In genomic region chr22:24633243-24634023, GRCh38 we compare ENCODE assay signal across 8 cellular contexts. TPM values are rescaled to one million over a fixed set of nuclear protein-coding genes. Genes with fewer than 3 reads are reported as not detected.
DNase-seq lines count a peak whose midpoint lies in the region; ATAC-seq, FAIRE-seq and TF ChIP-seq lines count a peak whose summit lies in the region.
"Not testable (repeated sequence)": the region's sequence is repeated elsewhere in the genome, so short reads cannot be mapped to it uniquely, and the experiment has no call there.

No MANE protein-coding gene starts in this region.

- TF ChIP-seq CTCF in IMR-90 (conservative IDR thresholded peaks at IDR 0.05; ENCODE audit: low read depth, low read length); WTC11 (IDR thresholded peaks at IDR 0.05); astrocyte (IDR thresholded peaks at IDR 0.05; ENCODE audit: insufficient read depth, low read depth, low read length); left lung (IDR thresholded peaks at IDR 0.05); nephron progenitor cell (IDR thresholded peaks at IDR 0.05): not testable (repeated sequence)

- not testable (repeated sequence) for TF ChIP-seq POLR2A in IMR-90 (IDR thresholded peaks at IDR 0.05; ENCODE audit: low read depth, low read length); erythroblast (IDR thresholded peaks at IDR 0.05; ENCODE audit: low read length)

- POLR2A ChIA-PET in IMR-90 (lab: Charles Lee; ENCODE audit: unreplicated experiment); WTC11 (lab: Charles Lee): not testable (repeated sequence)

- not testable (repeated sequence) for H3K23ac ChIP-seq in IMR-90 (ENCODE audit: low read depth, low read length)

- H3K9me3 Mint-ChIP-seq in WTC11; astrocyte (ENCODE audit: unreplicated experiment); nephron progenitor cell; stimulated activated naive CD8-positive, alpha-beta T cell treated with anti-CD3 and anti-CD28 coated beads, Interleukin-15, amount 100 ng/mL, for 72 hours: not testable (repeated sequence)

- not testable (repeated sequence) for H3K18ac ChIP-seq in IMR-90 (ENCODE audit: low read depth, low read length)

- not testable (repeated sequence) for H3K14ac ChIP-seq in IMR-90 (replicated peaks; ENCODE audit: low read depth, low read length)

- not testable (repeated sequence) for H3K79me2 ChIP-seq in astrocyte (ENCODE audit: insufficient read depth, low read length)

- not testable (repeated sequence) for H3K4me3 Mint-ChIP-seq in WTC11; astrocyte (ENCODE audit: unreplicated experiment); stimulated activated naive CD8-positive, alpha-beta T cell treated with anti-CD3 and anti-CD28 coated beads, Interleukin-15, amount 100 ng/mL, for 72 hours
- peak overlapping the region; percentile 56 for H3K4me3 Mint-ChIP-seq in nephron progenitor cell

- not testable (repeated sequence) for H3K36me3 Mint-ChIP-seq in WTC11; astrocyte (ENCODE audit: low read depth, unreplicated experiment); nephron progenitor cell (ENCODE audit: low read depth)

- peaks cover 22 to 54% (median 43%) of the 10 kb centered on the region in 10 experiments for H3K4me1 ChIP-seq in BLaER1 treated with 17β-estradiol and CSF1 and Interleukin-3, amounts not matched to agents 10 nM and 100 nM
- H3K4me1 ChIP-seq in IMR-90 (ENCODE audit: control insufficient read depth, insufficient read depth, low read length): peaks cover 13% of the 10 kb centered on the region; the same call in 1 of the 2 replicates
- H3K4me1 ChIP-seq in astrocyte (ENCODE audit: insufficient read depth, low read length): not testable (repeated sequence)
- peaks cover 11 to 17% of the 10 kb centered on the region in 2 donors for H3K4me1 ChIP-seq in left lung

- not testable (repeated sequence) for TF ChIP-seq RAD21 in IMR-90 (IDR thresholded peaks at IDR 0.05; ENCODE audit: low read length)

- not testable (repeated sequence) for H3K9ac ChIP-seq in BLaER1 treated with 17β-estradiol and CSF1 and Interleukin-3, amounts not matched to agents 10 nM and 100 nM; IMR-90 (ENCODE audit: low read depth, low read length); astrocyte (ENCODE audit: low read length)

- in situ Hi-C loops in IMR-90 (cut with MboI; ENCODE audit: low sequenced_read_pairs): not testable (repeated sequence)

- not testable (repeated sequence) for H3K36me3 ChIP-seq in BLaER1 treated with 17β-estradiol and CSF1 and Interleukin-3, amounts not matched to agents 10 nM and 100 nM; IMR-90 (ENCODE audit: control insufficient read depth, insufficient read depth, low read length); astrocyte (ENCODE audit: insufficient read depth, low read length); left lung

- H3K27ac Mint-ChIP-seq in WTC11 (peak overlapping the region; percentile 82), nephron progenitor cell (peak overlapping the region; percentile 38)
- not testable (repeated sequence) for H3K27ac Mint-ChIP-seq in astrocyte (ENCODE audit: unreplicated experiment)
- peak overlapping the region; percentile 12 to 55 for H3K27ac Mint-ChIP-seq in stimulated activated naive CD8-positive, alpha-beta T cell treated with anti-CD3 and anti-CD28 coated beads, Interleukin-15, amount 100 ng/mL, for 72 hours

- FAIRE-seq in astrocyte (lab: Jason Lieb, UNC): not testable (repeated sequence)

- dilution Hi-C loops in IMR-90 (cut with HindIII; ENCODE audit: low sequenced_read_pairs, unreplicated experiment): not testable (repeated sequence)

- H3K56ac ChIP-seq in IMR-90 (ENCODE audit: extremely low read depth, insufficient read depth, low read length): not testable (repeated sequence)

- H2AFZ ChIP-seq in IMR-90 (replicated peaks; ENCODE audit: low read length, poor library complexity); astrocyte (ENCODE audit: low read depth, low read length): not testable (repeated sequence)

- H3K4me1 Mint-ChIP-seq in WTC11: peaks cover 34% of the 10 kb centered on the region
- peaks cover 24% of the 10 kb centered on the region for H3K4me1 Mint-ChIP-seq in astrocyte (ENCODE audit: low read depth, unreplicated experiment)
- H3K4me1 Mint-ChIP-seq in nephron progenitor cell: peaks cover 47% of the 10 kb centered on the region
- peaks cover 27% of the 10 kb centered on the region for H3K4me1 Mint-ChIP-seq in stimulated activated naive CD8-positive, alpha-beta T cell treated with anti-CD3 and anti-CD28 coated beads, Interleukin-15, amount 100 ng/mL, for 72 hours

- H3K79me1 ChIP-seq in IMR-90 (ENCODE audit: low read depth in 1 of 2, low read length in 2 of 2): not testable (repeated sequence)

- H2AK9ac ChIP-seq in IMR-90 (replicated peaks; ENCODE audit: low read depth, low read length, poor library complexity): not testable (repeated sequence)

- not testable (repeated sequence) for H2BK15ac ChIP-seq in IMR-90 (ENCODE audit: low read depth, low read length)

- peak overlapping the region; percentile 67 for H2BK5ac ChIP-seq in IMR-90 (ENCODE audit: low read depth, low read length, poor library complexity, severe bottlenecking)

- not testable (repeated sequence) for H3K4ac ChIP-seq in IMR-90 (ENCODE audit: low read depth, low read length)

- not testable (repeated sequence) for H4K20me1 ChIP-seq in BLaER1 treated with 17β-estradiol and CSF1 and Interleukin-3, amounts not matched to agents 10 nM and 100 nM; IMR-90 (ENCODE audit: insufficient read depth, low read length); astrocyte (ENCODE audit: insufficient read depth, low read length)

- H3K4me3 ChIP-seq in BLaER1 treated with 17β-estradiol and CSF1 and Interleukin-3, amounts not matched to agents 10 nM and 100 nM; IMR-90 (ENCODE audit: insufficient read depth, low read depth, low read length); astrocyte (ENCODE audit: insufficient read depth, low read depth, low read length): not testable (repeated sequence)
- H3K4me3 ChIP-seq in left lung: peak overlapping the region in 1 of 2 donors; percentile 7

- not testable (repeated sequence) for H4K8ac ChIP-seq in IMR-90 (ENCODE audit: low read depth in 2 of 2, low read length in 2 of 2)

- H3K27me3 ChIP-seq in BLaER1 treated with 17β-estradiol and CSF1 and Interleukin-3, amounts not matched to agents 10 nM and 100 nM; IMR-90 (ENCODE audit: control insufficient read depth, insufficient read depth, low read length); astrocyte (ENCODE audit: insufficient read depth, low read length); left lung: not testable (repeated sequence)

- not testable (repeated sequence) for BruUV-seq in IMR-90 (replicated peaks; lab: Mats Ljungman, UMichigan)

- WGBS in IMR-90 (ENCODE audit: extremely low coverage in 2 of 2, insufficient read length in 1 of 2), 2 experiments: 50% methylated on average over 2 of the region's 15 CpGs; no CpG with 5 or more reads in 1 of the 2 experiments

- not testable (repeated sequence) for H2BK120ac ChIP-seq in IMR-90 (ENCODE audit: low read depth, low read length)

- not testable (repeated sequence) for ATAC-seq in IMR-90 (ENCODE audit: low read depth); WTC11; stimulated activated naive CD8-positive, alpha-beta T cell treated with anti-CD3 and anti-CD28 coated beads, Interleukin-15, amount 100 ng/mL, for 72 hours
- ATAC-seq in left lung: peak; percentile 66

- peak overlapping the region; percentile 24 to 98 (median 84) for H3K4me2 ChIP-seq in BLaER1 treated with 17β-estradiol and CSF1 and Interleukin-3, amounts not matched to agents 10 nM and 100 nM
- H3K4me2 ChIP-seq in IMR-90 (ENCODE audit: low read depth, low read length); astrocyte (ENCODE audit: low read length): not testable (repeated sequence)

- not testable (repeated sequence) for DNase-seq in IMR-90; WTC11 (ENCODE audit: low spot score); left lung; nephron progenitor cell; stimulated activated naive CD8-positive, alpha-beta T cell treated with anti-CD3 and anti-CD28 coated beads, Interleukin-15, amount 100 ng/mL, for 72 hours
- DNase-seq in astrocyte (ENCODE audit: low read depth) (peak; percentile 10), erythroblast (lab: John Stamatoyannopoulos, UW) (peak; percentile 4 to 29)

- intact Hi-C loops in IMR-90 (cut with micrococcal nuclease); left lung (cut with DNase I): not testable (repeated sequence)

- not testable (repeated sequence) for H3K9me1 ChIP-seq in IMR-90 (ENCODE audit: insufficient read depth, low read length)

- not testable (repeated sequence) for H2BK20ac ChIP-seq in IMR-90 (ENCODE audit: low read depth, low read length)

- not testable (repeated sequence) for H4K91ac ChIP-seq in IMR-90 (ENCODE audit: insufficient read depth, low read depth, low read length)

- not testable (repeated sequence) for H3K27ac ChIP-seq in BLaER1 treated with 17β-estradiol and CSF1 and Interleukin-3, amounts not matched to agents 10 nM and 100 nM; IMR-90 (ENCODE audit: insufficient read depth, low read length); astrocyte (ENCODE audit: low read depth, low read length); left lung

- H3K27me3 Mint-ChIP-seq in WTC11 (ENCODE audit: low read depth); astrocyte (ENCODE audit: low read depth, unreplicated experiment); nephron progenitor cell (ENCODE audit: low read depth, poor library complexity); stimulated activated naive CD8-positive, alpha-beta T cell treated with anti-CD3 and anti-CD28 coated beads, Interleukin-15, amount 100 ng/mL, for 72 hours: not testable (repeated sequence)

- H2AK5ac ChIP-seq in IMR-90 (ENCODE audit: low read depth, low read length): peak overlapping the region; percentile 15; the same call in 1 of the 2 replicates

- H3K9me3 ChIP-seq in BLaER1 treated with 17β-estradiol and CSF1 and Interleukin-3, amounts not matched to agents 10 nM and 100 nM (replicated peaks in 1 of 11); IMR-90 (ENCODE audit: control insufficient read depth, insufficient read depth, low read length); astrocyte (ENCODE audit: insufficient read depth, low read depth, low read length); left lung: not testable (repeated sequence)

- H4K5ac ChIP-seq in IMR-90 (ENCODE audit: low read depth, low read length): not testable (repeated sequence)

- CTCF ChIA-PET in IMR-90 (lab: Yijun Ruan, JAX); WTC11 (lab: Charles Lee): not testable (repeated sequence)

RNA-seq across cellular contexts. Expression of gene GGT1, which starts 30.4 kb away (rescaled TPM):
- total RNA-seq in IMR-90 (2012; rRNA removed) (1.7 and 3.4 TPM in 2 replicates), WTC11 (2021) (33.7 to 41.3 TPM (median 38.8 TPM) in 3 replicates), astrocyte (2.9 and 3.1 TPM in 2 replicates), left lung (10 to 100 TPM; 42.5 to 96.4 TPM)
- 7.3 and 8.1 TPM in 2 replicates for polyA plus RNA-seq in IMR-90 (2012; rRNA removed)
- 3.7 and 12.1 TPM in 2 replicates for polyA plus RNA-seq in IMR-90 (2012; cell fraction: cytosol; rRNA removed)
- polyA plus RNA-seq in IMR-90 (2012; cell fraction: nucleus; rRNA removed; ENCODE audit: low replicate concordance): 11.7 and 22.2 TPM in 2 replicates

RNA-seq across cellular contexts. Expression of gene LRRC75B, which starts 40.6 kb away (rescaled TPM):
- 1.4 and 1.6 TPM in 2 replicates for total RNA-seq in IMR-90 (2012; rRNA removed)
- 9.4 and 10.7 TPM in 2 replicates for polyA plus RNA-seq in IMR-90 (2012; rRNA removed)
- polyA plus RNA-seq in IMR-90 (2012; cell fraction: cytosol; rRNA removed): 4.4 and 12.6 TPM in 2 replicates
- 49.1 and 126 TPM in 2 replicates for polyA plus RNA-seq in IMR-90 (2012; cell fraction: nucleus; rRNA removed; ENCODE audit: low replicate concordance)
- total RNA-seq in WTC11 (2021): 17.3 to 19.2 TPM (median 17.6 TPM) in 3 replicates
- 5.1 and 6.2 TPM in 2 replicates for total RNA-seq in astrocyte
- 10 to 100 TPM in 1 of 2 donors, 1 to 10 TPM in 1; 6.8 to 11.4 TPM for total RNA-seq in left lung
